ENCODE assay signal across 1 cellular context in the genomic region with DNA sequence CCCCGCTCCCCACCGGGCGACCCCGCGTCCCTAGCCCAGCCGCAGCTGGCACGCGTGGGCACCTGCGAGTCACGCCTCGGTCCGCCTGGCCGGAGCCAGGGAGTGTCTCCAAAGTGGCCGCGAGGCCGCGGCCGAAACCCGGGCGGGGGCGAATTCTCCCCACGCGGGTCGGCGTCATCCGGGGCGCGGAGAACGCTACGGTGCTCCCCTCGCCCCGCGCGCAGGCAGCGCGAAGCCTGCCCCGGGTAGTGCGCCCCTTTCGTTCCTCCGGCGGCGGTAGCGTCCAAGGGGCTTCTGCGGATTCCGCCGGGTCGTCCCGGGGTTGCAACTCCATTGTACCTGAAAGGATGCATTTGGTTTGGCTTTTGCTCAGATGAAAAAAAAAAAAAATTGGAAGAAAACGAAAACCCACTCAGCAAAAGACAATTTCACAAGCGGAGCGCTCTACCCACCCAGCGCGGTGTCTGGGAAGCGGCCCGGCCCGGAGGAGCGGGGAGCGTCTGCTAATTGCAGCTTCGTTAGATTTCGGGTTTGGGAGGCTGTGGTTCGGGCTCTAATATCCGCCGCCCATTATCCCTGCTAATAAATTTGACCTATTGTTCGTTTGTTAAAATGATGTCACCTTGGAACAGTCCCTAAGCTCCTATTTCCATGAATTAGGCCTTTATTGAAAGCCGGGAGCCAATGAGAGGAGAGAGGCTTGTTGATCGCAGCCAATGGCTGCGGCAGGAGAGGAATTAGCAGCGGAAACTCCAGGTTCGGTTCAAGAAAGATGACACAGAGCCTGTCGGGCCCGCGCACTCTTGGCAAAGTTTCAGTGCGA.
TF ChIP-seq lines count a peak whose summit lies in the region.

A gene (plus strand): TSS at position 796 of the 823 bp plus-strand sequence. CDS start 118 bp downstream, outside the sequence.

TF ChIP-seq in HEK293, 187 proteins besides CTCF, POLR2A, EP300 and RAD21 (continued from another document and continues in another):
- TF ChIP-seq, protein P1, sequence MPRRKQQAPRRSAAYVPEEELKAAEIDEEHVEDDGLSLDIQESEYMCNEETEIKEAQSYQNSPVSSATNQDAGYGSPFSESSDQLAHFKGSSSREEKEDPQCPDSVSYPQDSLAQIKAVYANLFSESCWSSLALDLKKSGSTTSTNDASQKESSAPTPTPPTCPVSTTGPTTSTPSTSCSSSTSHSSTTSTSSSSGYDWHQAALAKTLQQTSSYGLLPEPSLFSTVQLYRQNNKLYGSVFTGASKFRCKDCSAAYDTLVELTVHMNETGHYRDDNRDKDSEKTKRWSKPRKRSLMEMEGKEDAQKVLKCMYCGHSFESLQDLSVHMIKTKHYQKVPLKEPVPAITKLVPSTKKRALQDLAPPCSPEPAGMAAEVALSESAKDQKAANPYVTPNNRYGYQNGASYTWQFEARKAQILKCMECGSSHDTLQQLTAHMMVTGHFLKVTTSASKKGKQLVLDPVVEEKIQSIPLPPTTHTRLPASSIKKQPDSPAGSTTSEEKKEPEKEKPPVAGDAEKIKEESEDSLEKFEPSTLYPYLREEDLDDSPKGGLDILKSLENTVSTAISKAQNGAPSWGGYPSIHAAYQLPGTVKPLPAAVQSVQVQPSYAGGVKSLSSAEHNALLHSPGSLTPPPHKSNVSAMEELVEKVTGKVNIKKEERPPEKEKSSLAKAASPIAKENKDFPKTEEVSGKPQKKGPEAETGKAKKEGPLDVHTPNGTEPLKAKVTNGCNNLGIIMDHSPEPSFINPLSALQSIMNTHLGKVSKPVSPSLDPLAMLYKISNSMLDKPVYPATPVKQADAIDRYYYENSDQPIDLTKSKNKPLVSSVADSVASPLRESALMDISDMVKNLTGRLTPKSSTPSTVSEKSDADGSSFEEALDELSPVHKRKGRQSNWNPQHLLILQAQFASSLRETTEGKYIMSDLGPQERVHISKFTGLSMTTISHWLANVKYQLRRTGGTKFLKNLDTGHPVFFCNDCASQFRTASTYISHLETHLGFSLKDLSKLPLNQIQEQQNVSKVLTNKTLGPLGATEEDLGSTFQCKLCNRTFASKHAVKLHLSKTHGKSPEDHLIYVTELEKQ (tag by site-specific recombination; IDR thresholded peaks at IDR 0.05; ENCODE audit: borderline replicate concordance): no peak
- TF ChIP-seq GFI1B (tag by site-specific recombination; IDR thresholded peaks at IDR 0.05) (no peak), ZNF555 (tag by site-specific recombination; conservative IDR thresholded peaks at IDR 0.05) (no peak), ZNF211 (tag by site-specific recombination; IDR thresholded peaks at IDR 0.05; ENCODE audit: low read depth) (no peak), ZFP3 (tag by site-specific recombination; IDR thresholded peaks at IDR 0.05; ENCODE audit: low read depth) (no peak), ZNF341 (tag by site-specific recombination; IDR thresholded peaks at IDR 0.05; ENCODE audit: low read depth) (no peak; the same call in 1 of the 2 replicates), ZBTB17 (tag by site-specific recombination; IDR thresholded peaks at IDR 0.05) (peak; percentile 86), KLF1 (tag by site-specific recombination; IDR thresholded peaks at IDR 0.05) (no peak), ZNF837 (tag by site-specific recombination; IDR thresholded peaks at IDR 0.05) (peak; percentile 96), GLIS2 (tag by site-specific recombination; IDR thresholded peaks at IDR 0.05) (no peak), ZBTB48 (tag by site-specific recombination; IDR thresholded peaks at IDR 0.05) (peak; percentile 99), ZNF335 (tag by site-specific recombination; conservative IDR thresholded peaks at IDR 0.05) (peak; percentile 100), ZNF521 (tag by site-specific recombination; IDR thresholded peaks at IDR 0.05) (no peak), ZNF670 (tag by site-specific recombination; IDR thresholded peaks at IDR 0.05; ENCODE audit: low read depth) (no peak), ZNF404 (tag by site-specific recombination; IDR thresholded peaks at IDR 0.05) (no peak), GLI4 (tag by site-specific recombination; IDR thresholded peaks at IDR 0.05) (no peak), ZNF596 (tag by site-specific recombination; IDR thresholded peaks at IDR 0.05) (no peak), ZNF112 (tag by site-specific recombination; IDR thresholded peaks at IDR 0.05) (no peak), ZNF23 (tag by site-specific recombination; IDR thresholded peaks at IDR 0.05; ENCODE audit: borderline replicate concordance) (no peak), KLF9 (tag by site-specific recombination; IDR thresholded peaks at IDR 0.05; ENCODE audit: low read depth) (no peak), ZNF658 (tag by site-specific recombination; IDR thresholded peaks at IDR 0.05) (no peak), ZSCAN30 (tag by site-specific recombination; IDR thresholded peaks at IDR 0.05) (peak; percentile 23; the same call in 1 of the 2 replicates), ZNF426 (tag by site-specific recombination; IDR thresholded peaks at IDR 0.05) (no peak), ZNF140 (tag by site-specific recombination; IDR thresholded peaks at IDR 0.05) (no peak)
- TF ChIP-seq, protein P2, sequence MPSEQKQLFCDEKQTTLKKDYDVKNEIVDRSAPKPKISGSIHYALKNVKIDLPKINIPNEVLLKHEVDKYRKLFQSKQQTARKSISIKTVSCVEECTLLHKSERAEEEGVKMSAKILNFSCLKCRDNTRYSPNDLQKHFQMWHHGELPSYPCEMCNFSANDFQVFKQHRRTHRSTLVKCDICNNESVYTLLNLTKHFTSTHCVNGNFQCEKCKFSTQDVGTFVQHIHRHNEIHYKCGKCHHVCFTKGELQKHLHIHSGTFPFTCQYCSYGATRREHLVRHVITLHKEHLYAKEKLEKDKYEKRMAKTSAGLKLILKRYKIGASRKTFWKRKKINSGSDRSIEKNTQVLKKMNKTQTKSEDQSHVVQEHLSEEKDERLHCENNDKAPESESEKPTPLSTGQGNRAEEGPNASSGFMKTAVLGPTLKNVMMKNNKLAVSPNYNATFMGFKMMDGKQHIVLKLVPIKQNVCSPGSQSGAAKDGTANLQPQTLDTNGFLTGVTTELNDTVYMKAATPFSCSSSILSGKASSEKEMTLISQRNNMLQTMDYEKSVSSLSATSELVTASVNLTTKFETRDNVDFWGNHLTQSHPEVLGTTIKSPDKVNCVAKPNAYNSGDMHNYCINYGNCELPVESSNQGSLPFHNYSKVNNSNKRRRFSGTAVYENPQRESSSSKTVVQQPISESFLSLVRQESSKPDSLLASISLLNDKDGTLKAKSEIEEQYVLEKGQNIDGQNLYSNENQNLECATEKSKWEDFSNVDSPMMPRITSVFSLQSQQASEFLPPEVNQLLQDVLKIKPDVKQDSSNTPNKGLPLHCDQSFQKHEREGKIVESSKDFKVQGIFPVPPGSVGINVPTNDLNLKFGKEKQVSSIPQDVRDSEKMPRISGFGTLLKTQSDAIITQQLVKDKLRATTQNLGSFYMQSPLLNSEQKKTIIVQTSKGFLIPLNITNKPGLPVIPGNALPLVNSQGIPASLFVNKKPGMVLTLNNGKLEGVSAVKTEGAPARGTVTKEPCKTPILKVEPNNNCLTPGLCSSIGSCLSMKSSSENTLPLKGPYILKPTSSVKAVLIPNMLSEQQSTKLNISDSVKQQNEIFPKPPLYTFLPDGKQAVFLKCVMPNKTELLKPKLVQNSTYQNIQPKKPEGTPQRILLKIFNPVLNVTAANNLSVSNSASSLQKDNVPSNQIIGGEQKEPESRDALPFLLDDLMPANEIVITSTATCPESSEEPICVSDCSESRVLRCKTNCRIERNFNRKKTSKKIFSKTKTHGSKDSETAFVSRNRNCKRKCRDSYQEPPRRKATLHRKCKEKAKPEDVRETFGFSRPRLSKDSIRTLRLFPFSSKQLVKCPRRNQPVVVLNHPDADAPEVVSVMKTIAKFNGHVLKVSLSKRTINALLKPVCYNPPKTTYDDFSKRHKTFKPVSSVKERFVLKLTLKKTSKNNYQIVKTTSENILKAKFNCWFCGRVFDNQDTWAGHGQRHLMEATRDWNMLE (tag by site-specific recombination; conservative IDR thresholded peaks at IDR 0.05; ENCODE audit: low read depth): no peak
- TF ChIP-seq, protein P3, sequence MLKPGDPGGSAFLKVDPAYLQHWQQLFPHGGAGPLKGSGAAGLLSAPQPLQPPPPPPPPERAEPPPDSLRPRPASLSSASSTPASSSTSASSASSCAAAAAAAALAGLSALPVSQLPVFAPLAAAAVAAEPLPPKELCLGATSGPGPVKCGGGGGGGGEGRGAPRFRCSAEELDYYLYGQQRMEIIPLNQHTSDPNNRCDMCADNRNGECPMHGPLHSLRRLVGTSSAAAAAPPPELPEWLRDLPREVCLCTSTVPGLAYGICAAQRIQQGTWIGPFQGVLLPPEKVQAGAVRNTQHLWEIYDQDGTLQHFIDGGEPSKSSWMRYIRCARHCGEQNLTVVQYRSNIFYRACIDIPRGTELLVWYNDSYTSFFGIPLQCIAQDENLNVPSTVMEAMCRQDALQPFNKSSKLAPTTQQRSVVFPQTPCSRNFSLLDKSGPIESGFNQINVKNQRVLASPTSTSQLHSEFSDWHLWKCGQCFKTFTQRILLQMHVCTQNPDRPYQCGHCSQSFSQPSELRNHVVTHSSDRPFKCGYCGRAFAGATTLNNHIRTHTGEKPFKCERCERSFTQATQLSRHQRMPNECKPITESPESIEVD (tag by site-specific recombination; IDR thresholded peaks at IDR 0.05): no peak
- TF ChIP-seq, protein P4, sequence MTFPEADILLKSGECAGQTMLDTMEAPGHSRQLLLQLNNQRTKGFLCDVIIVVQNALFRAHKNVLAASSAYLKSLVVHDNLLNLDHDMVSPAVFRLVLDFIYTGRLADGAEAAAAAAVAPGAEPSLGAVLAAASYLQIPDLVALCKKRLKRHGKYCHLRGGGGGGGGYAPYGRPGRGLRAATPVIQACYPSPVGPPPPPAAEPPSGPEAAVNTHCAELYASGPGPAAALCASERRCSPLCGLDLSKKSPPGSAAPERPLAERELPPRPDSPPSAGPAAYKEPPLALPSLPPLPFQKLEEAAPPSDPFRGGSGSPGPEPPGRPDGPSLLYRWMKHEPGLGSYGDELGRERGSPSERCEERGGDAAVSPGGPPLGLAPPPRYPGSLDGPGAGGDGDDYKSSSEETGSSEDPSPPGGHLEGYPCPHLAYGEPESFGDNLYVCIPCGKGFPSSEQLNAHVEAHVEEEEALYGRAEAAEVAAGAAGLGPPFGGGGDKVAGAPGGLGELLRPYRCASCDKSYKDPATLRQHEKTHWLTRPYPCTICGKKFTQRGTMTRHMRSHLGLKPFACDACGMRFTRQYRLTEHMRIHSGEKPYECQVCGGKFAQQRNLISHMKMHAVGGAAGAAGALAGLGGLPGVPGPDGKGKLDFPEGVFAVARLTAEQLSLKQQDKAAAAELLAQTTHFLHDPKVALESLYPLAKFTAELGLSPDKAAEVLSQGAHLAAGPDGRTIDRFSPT (tag by site-specific recombination; IDR thresholded peaks at IDR 0.05): peak; percentile 86
- TF ChIP-seq, protein P5, sequence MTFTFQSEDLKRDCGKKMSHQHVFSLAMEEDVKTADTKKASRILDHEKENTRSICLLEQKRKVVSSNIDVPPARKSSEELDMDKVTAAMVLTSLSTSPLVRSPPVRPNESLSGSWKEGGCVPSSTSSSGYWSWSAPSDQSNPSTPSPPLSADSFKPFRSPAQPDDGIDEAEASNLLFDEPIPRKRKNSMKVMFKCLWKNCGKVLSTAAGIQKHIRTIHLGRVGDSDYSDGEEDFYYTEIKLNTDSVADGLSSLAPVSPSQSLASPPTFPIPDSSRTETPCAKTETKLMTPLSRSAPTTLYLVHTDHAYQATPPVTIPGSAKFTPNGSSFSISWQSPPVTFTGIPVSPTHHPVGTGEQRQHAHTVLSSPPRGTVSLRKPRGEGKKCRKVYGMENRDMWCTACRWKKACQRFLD (tag by site-specific recombination; IDR thresholded peaks at IDR 0.05): no peak
- TF ChIP-seq, protein P6, sequence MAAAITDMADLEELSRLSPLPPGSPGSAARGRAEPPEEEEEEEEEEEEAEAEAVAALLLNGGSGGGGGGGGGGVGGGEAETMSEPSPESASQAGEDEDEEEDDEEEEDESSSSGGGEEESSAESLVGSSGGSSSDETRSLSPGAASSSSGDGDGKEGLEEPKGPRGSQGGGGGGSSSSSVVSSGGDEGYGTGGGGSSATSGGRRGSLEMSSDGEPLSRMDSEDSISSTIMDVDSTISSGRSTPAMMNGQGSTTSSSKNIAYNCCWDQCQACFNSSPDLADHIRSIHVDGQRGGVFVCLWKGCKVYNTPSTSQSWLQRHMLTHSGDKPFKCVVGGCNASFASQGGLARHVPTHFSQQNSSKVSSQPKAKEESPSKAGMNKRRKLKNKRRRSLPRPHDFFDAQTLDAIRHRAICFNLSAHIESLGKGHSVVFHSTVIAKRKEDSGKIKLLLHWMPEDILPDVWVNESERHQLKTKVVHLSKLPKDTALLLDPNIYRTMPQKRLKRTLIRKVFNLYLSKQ (tag by site-specific recombination; IDR thresholded peaks at IDR 0.05; ENCODE audit: borderline replicate concordance): no peak
- TF ChIP-seq, protein P7, sequence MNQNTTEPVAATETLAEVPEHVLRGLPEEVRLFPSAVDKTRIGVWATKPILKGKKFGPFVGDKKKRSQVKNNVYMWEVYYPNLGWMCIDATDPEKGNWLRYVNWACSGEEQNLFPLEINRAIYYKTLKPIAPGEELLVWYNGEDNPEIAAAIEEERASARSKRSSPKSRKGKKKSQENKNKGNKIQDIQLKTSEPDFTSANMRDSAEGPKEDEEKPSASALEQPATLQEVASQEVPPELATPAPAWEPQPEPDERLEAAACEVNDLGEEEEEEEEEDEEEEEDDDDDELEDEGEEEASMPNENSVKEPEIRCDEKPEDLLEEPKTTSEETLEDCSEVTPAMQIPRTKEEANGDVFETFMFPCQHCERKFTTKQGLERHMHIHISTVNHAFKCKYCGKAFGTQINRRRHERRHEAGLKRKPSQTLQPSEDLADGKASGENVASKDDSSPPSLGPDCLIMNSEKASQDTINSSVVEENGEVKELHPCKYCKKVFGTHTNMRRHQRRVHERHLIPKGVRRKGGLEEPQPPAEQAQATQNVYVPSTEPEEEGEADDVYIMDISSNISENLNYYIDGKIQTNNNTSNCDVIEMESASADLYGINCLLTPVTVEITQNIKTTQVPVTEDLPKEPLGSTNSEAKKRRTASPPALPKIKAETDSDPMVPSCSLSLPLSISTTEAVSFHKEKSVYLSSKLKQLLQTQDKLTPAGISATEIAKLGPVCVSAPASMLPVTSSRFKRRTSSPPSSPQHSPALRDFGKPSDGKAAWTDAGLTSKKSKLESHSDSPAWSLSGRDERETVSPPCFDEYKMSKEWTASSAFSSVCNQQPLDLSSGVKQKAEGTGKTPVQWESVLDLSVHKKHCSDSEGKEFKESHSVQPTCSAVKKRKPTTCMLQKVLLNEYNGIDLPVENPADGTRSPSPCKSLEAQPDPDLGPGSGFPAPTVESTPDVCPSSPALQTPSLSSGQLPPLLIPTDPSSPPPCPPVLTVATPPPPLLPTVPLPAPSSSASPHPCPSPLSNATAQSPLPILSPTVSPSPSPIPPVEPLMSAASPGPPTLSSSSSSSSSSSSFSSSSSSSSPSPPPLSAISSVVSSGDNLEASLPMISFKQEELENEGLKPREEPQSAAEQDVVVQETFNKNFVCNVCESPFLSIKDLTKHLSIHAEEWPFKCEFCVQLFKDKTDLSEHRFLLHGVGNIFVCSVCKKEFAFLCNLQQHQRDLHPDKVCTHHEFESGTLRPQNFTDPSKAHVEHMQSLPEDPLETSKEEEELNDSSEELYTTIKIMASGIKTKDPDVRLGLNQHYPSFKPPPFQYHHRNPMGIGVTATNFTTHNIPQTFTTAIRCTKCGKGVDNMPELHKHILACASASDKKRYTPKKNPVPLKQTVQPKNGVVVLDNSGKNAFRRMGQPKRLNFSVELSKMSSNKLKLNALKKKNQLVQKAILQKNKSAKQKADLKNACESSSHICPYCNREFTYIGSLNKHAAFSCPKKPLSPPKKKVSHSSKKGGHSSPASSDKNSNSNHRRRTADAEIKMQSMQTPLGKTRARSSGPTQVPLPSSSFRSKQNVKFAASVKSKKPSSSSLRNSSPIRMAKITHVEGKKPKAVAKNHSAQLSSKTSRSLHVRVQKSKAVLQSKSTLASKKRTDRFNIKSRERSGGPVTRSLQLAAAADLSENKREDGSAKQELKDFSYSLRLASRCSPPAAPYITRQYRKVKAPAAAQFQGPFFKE (tag by site-specific recombination; IDR thresholded peaks at IDR 0.05; ENCODE audit: borderline replicate concordance): no peak
